8 cellular contexts compared by ENCODE assay signal in the genomic region with DNA sequence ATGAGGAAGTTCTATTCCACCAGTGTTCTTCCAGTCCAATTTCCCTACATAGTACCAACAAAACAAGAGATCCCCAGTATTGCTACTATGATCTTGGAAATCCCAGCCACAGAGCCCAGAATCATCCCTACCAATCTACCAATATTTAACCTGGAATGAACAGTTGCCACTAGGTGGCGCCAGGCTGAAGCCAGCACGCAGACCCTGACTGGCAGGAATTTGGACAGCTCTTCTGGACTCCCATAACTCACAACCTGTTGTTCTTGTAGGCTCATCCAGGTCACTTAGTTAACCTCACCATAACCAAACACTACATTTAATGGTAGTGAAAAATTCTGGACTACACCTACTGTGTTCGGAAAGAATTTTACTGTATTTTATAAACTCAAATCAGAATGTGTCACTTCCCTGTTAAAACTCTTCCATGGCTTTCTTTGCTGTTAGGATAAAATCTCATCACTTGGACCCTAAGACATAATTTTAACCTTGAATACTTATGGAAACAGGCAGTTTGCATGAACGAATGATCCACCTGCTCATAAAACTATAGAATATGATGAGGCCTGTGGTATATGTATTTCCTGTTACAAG. TPM values are rescaled to one million over a fixed set of nuclear protein-coding genes. Genes with fewer than 3 reads are reported as not detected.
A peak's percentile ranks its signal among the peaks of the same experiment; 100 is the strongest.
DNase-seq lines count a peak whose midpoint lies in the region; ATAC-seq and TF ChIP-seq lines count a peak whose summit lies in the region.

No MANE protein-coding gene starts in this region.

- peak; percentile 87 for TF ChIP-seq CTCF in RWPE1 (conservative IDR thresholded peaks at IDR 0.05; ENCODE audit: low read depth)
- TF ChIP-seq CTCF in cardiac muscle cell (IDR thresholded peaks at IDR 0.05; ENCODE audit: low read depth, low read length), result peak; percentile 95
- no peak for TF ChIP-seq CTCF in lower leg skin (IDR thresholded peaks at IDR 0.05)

- POLR2A ChIA-PET in RWPE1 (lab: Yijun Ruan, JAX; ENCODE audit: low non-redundant PET), result no interaction called here

- no peaks in the 10 kb centered on the region for H3K9me3 ChIP-seq in cardiac muscle cell (ENCODE audit: low read depth)

- DNase-seq in GDM1 (lab: John Stamatoyannopoulos, UW) (peak; percentile 27), LHCN-M2 (ENCODE audit: low read depth) (peak; percentile 57), RWPE1 (ENCODE audit: low spot score) (peak; percentile 50), cardiac muscle cell (ENCODE audit: low read depth in 1 of 2, low spot score in 1 of 2) (peak; percentile 76 to 84), renal cortical epithelial cell (ENCODE audit: low read depth) (peak; percentile 68), lower leg skin (ENCODE audit: low spot score in 2 of 2) (no peak)
- DNase-seq in activated naive CD4-positive, alpha-beta T cell treated with anti-CD3 and anti-CD28 coated beads, Interleukin-2, amount 50 U/mL, for 72 hours (ENCODE audit: low spot score in 2 of 2), result peak in 1 of 2 donors; percentile 70

- no peak overlapping the region for H3K27ac Mint-ChIP-seq in activated naive CD4-positive, alpha-beta T cell treated with anti-CD3 and anti-CD28 coated beads, Interleukin-2, amount 50 U/mL, for 72 hours

- CTCF ChIA-PET in RWPE1 (lab: Yijun Ruan, JAX), result interaction anchor here (0.6 to 1.6 kb wide), 7 partner anchors 9 to 1172 kb away, joined by 3 to 12 read pairs (median 3); a partner anchor contains a TSS

- no peak for TF ChIP-seq POLR2A in lower leg skin (IDR thresholded peaks at IDR 0.05)

- no peaks in the 10 kb centered on the region for H3K27me3 ChIP-seq in cardiac muscle cell

- WGBS in lower leg skin, 2 donors, result 33 to 34% methylated on average over 4 of the region's 4 CpGs

- H3K9me3 Mint-ChIP-seq in activated naive CD4-positive, alpha-beta T cell treated with anti-CD3 and anti-CD28 coated beads, Interleukin-2, amount 50 U/mL, for 72 hours, result no peaks in the 10 kb centered on the region

- H3K4me3 ChIP-seq in cardiac muscle cell (no peak overlapping the region), lower leg skin (ENCODE audit: low read depth, poor library complexity, severe bottlenecking) (no peak overlapping the region)

- intact Hi-C loops in lower leg skin (cut with DNase I; ENCODE audit: low total_unique reads), result loop anchor here (10.0 kb wide), 1 partner anchor 190 kb away; a partner anchor contains a TSS

- no peaks in the 10 kb centered on the region for H3K4me1 ChIP-seq in cardiac muscle cell (ENCODE audit: low read depth)

- H3K27ac ChIP-seq in RWPE1, result no peak overlapping the region
- H3K27ac ChIP-seq in cardiac muscle cell, result no peak overlapping the region

- peak; percentile 71 for ATAC-seq in GM21786 (IDR thresholded peaks at IDR 0.05; ENCODE audit: unreplicated experiment)
- peak; percentile 65 to 72 for ATAC-seq in activated naive CD4-positive, alpha-beta T cell treated with anti-CD3 and anti-CD28 coated beads, Interleukin-2, amount 50 U/mL, for 72 hours

- no peaks in the 10 kb centered on the region for H3K36me3 ChIP-seq in cardiac muscle cell

- peaks cover 0 to 2% of the 10 kb centered on the region in 2 donors for H3K36me3 Mint-ChIP-seq in activated naive CD4-positive, alpha-beta T cell treated with anti-CD3 and anti-CD28 coated beads, Interleukin-2, amount 50 U/mL, for 72 hours

RNA-seq across cellular contexts. Expression of a gene that starts 59.8 kb away (rescaled TPM):
- total RNA-seq in LHCN-M2 (2014; rRNA removed) (not detected in 2 replicates), cardiac muscle cell (not detected in 2 replicates), renal cortical epithelial cell (0.69 and 1.2 TPM in 2 replicates), lower leg skin (1 to 10 TPM in 1 of 4 donors, under 1 TPM in 2, not detected in 1; 0.32 to 2.9 (median 0.52) TPM)
- 0.16 TPM for polyA plus RNA-seq in LHCN-M2 (2012)
- not detected for total RNA-seq in activated naive CD4-positive, alpha-beta T cell treated with anti-CD3 and anti-CD28 coated beads, Interleukin-2, amount 50 U/mL, for 72 hours
- not detected in 2 replicates for polyA plus RNA-seq in cardiac muscle cell

Comparison
In these comparisons a context has a peak if more than half of its experiments do, and no peak if none do; other contexts are left out.
1. DNase-seq: peak in GDM1 (single experiment), LHCN-M2 (single experiment), RWPE1 (single experiment), cardiac muscle cell (2 of 2) and renal cortical epithelial cell (single experiment); none in lower leg skin (0 of 2).
2. CTCF ChIP-seq: peak in RWPE1 (single experiment) and cardiac muscle cell (single experiment); none in lower leg skin (0 of 3).